Comparison of ENCODE assay signal across 33 cellular contexts in the genomic region with DNA sequence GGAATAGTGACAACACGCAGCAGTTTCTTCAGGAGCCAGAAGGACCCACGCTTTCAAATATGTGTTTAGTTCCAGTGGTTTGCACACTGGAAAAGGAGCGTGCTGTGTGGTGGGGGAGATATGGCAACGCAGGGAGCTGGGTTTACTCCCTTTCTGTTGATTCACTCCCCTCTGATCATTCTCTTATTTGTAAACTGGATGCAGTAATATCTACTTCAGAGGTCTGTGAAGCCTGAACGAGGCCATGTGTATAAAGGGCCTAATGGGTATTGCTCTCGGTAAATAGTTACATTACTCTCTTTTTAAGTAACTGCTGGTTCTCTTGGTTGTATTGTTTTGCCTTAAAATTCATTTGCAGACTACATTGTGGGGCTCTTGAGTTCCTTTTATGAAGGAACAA. TPM values are rescaled to one million over a fixed set of nuclear protein-coding genes. Genes with fewer than 3 reads are reported as not detected.
DNase-seq lines count a peak whose midpoint lies in the region; ATAC-seq and TF ChIP-seq lines count a peak whose summit lies in the region.
"Had no signal": no experiment of that assay in that cellular context is flagged by ENCODE, and none has a peak within 500 bp of the region (broad histone marks: within the 10 kb centered on the region; RNA-seq: fewer than 3 reads in every experiment).

No MANE protein-coding gene starts in this region.

- H3K27ac Mint-ChIP-seq in activated CD8-positive, alpha-beta T cell treated with anti-CD3 and anti-CD28 coated beads for 36 hours: peak overlapping the region; percentile 10
- no peak overlapping the region for H3K27ac Mint-ChIP-seq in activated CD8-positive, alpha-beta T cell treated with anti-CD3 and anti-CD28 coated beads, Interleukin-2, amount 10 ng/mL, durations not matched to agents 7 days and 5 days
- peak overlapping the region; percentile 72 for H3K27ac Mint-ChIP-seq in activated naive CD8-positive, alpha-beta T cell
- peak overlapping the region; percentile 54 for H3K27ac Mint-ChIP-seq in mesothelial cell of epicardium
- H3K27ac Mint-ChIP-seq: B cell; stimulated activated naive B cell treated with anti-CD40 and anti-IgM and Interleukin-4, amounts not matched to agents 10 μg/mL and 1 μg/mL and 100 μg/mL, for 72 hours had no signal

- H3K27me3 ChIP-seq in HUES48 (ENCODE audit: control insufficient read depth, insufficient read depth, low read length): no peaks in the 10 kb centered on the region
- H3K27me3 ChIP-seq: ascending aorta, esophagus squamous epithelium, right lobe of liver, upper lobe of left lung had no signal

- peaks cover 74% of the 10 kb centered on the region for H3K36me3 Mint-ChIP-seq in activated CD8-positive, alpha-beta T cell treated with anti-CD3 and anti-CD28 coated beads for 36 hours (ENCODE audit: low read depth)
- H3K36me3 Mint-ChIP-seq in activated CD8-positive, alpha-beta T cell treated with anti-CD3 and anti-CD28 coated beads, Interleukin-2, amount 10 ng/mL, durations not matched to agents 7 days and 5 days (ENCODE audit: low read depth): peaks cover 73% of the 10 kb centered on the region
- H3K36me3 Mint-ChIP-seq in activated naive CD8-positive, alpha-beta T cell: peaks cover 11% of the 10 kb centered on the region
- peaks cover 57% of the 10 kb centered on the region for H3K36me3 Mint-ChIP-seq in mesothelial cell of epicardium

- H3K27me3 Mint-ChIP-seq in activated CD8-positive, alpha-beta T cell treated with anti-CD3 and anti-CD28 coated beads for 36 hours: no peaks in the 10 kb centered on the region
- no peaks in the 10 kb centered on the region for H3K27me3 Mint-ChIP-seq in activated CD8-positive, alpha-beta T cell treated with anti-CD3 and anti-CD28 coated beads, Interleukin-2, amount 10 ng/mL, durations not matched to agents 7 days and 5 days (ENCODE audit: low read depth)
- no peaks in the 10 kb centered on the region for H3K27me3 Mint-ChIP-seq in activated naive CD8-positive, alpha-beta T cell
- H3K27me3 Mint-ChIP-seq in mesothelial cell of epicardium (ENCODE audit: low read depth): no peaks in the 10 kb centered on the region
- H3K27me3 Mint-ChIP-seq: activated CD4-positive, alpha-beta memory T cell treated with anti-CD3 and anti-CD28 coated beads, Interleukin-2, amount 10 ng/mL, durations not matched to agents 7 days and 5 days; B cell; effector memory CD8-positive, alpha-beta T cell; IgD-negative memory B cell; stimulated activated naive B cell treated with anti-CD40 and anti-IgM and Interleukin-4, amounts not matched to agents 10 μg/mL and 1 μg/mL and 100 μg/mL, for 72 hours had no signal

- POLR2A ChIA-PET in activated CD8-positive, alpha-beta T cell treated with anti-CD3 and anti-CD28 coated beads for 36 hours (lab: Charles Lee): interaction anchor here (0.8 to 1.0 kb wide), 2 partner anchors 10 to 42 kb away, joined by 3 to 4 read pairs; no protein-coding TSS in a partner anchor
- POLR2A ChIA-PET in activated CD8-positive, alpha-beta T cell treated with anti-CD3 and anti-CD28 coated beads, Interleukin-2, amount 10 ng/mL, durations not matched to agents 7 days and 5 days (lab: Charles Lee): no interaction called here

- no peaks in the 10 kb centered on the region for H3K9me3 Mint-ChIP-seq in activated CD8-positive, alpha-beta T cell treated with anti-CD3 and anti-CD28 coated beads for 36 hours
- no peaks in the 10 kb centered on the region for H3K9me3 Mint-ChIP-seq in activated CD8-positive, alpha-beta T cell treated with anti-CD3 and anti-CD28 coated beads, Interleukin-2, amount 10 ng/mL, durations not matched to agents 7 days and 5 days (ENCODE audit: insufficient read depth)
- no peaks in the 10 kb centered on the region for H3K9me3 Mint-ChIP-seq in activated naive CD8-positive, alpha-beta T cell (ENCODE audit: low read depth)
- no peaks in the 10 kb centered on the region for H3K9me3 Mint-ChIP-seq in mesothelial cell of epicardium
- H3K9me3 Mint-ChIP-seq: activated CD4-positive, alpha-beta memory T cell treated with anti-CD3 and anti-CD28 coated beads, Interleukin-2, amount 10 ng/mL, durations not matched to agents 7 days and 5 days; effector memory CD8-positive, alpha-beta T cell; IgD-negative memory B cell; stimulated activated naive B cell treated with anti-CD40 and anti-IgM and Interleukin-4, amounts not matched to agents 10 μg/mL and 1 μg/mL and 100 μg/mL, for 72 hours had no signal

- H3K4me1 ChIP-seq in HUES48 (ENCODE audit: control insufficient read depth, insufficient read depth, low read length): peaks cover 48% of the 10 kb centered on the region
- H3K4me1 ChIP-seq: right lobe of liver had no signal

- no peak overlapping the region for H3K4me3 ChIP-seq in HUES48 (ENCODE audit: low read depth, low read length)
- H3K4me3 ChIP-seq: A549, ascending aorta, esophagus squamous epithelium, GM23248, right lobe of liver, upper lobe of left lung had no signal

- no peak for TF ChIP-seq CTCF in activated CD8-positive, alpha-beta T cell treated with anti-CD3 and anti-CD28 coated beads for 36 hours (IDR thresholded peaks at IDR 0.05)
- TF ChIP-seq CTCF in mesothelial cell of epicardium (IDR thresholded peaks at IDR 0.05; ENCODE audit: unreplicated experiment): no peak

- H3K36me3 ChIP-seq in HUES48 (ENCODE audit: control insufficient read depth, insufficient read depth, low read length): peaks cover 65% of the 10 kb centered on the region

- intact Hi-C loops in activated CD8-positive, alpha-beta T cell treated with anti-CD3 and anti-CD28 coated beads for 36 hours (cut with micrococcal nuclease): loop anchor here (2.0 to 5.0 kb wide), 2 partner anchors 34 to 293 kb away; no protein-coding TSS in a partner anchor

- no peak overlapping the region for H3K4me3 Mint-ChIP-seq in activated CD8-positive, alpha-beta T cell treated with anti-CD3 and anti-CD28 coated beads for 36 hours
- no peak overlapping the region for H3K4me3 Mint-ChIP-seq in activated CD8-positive, alpha-beta T cell treated with anti-CD3 and anti-CD28 coated beads, Interleukin-2, amount 10 ng/mL, durations not matched to agents 7 days and 5 days
- no peak overlapping the region for H3K4me3 Mint-ChIP-seq in activated naive CD8-positive, alpha-beta T cell
- H3K4me3 Mint-ChIP-seq in mesothelial cell of epicardium: no peak overlapping the region
- H3K4me3 Mint-ChIP-seq: activated CD4-positive, alpha-beta memory T cell treated with anti-CD3 and anti-CD28 coated beads, Interleukin-2, amount 10 ng/mL, durations not matched to agents 7 days and 5 days; B cell; effector memory CD8-positive, alpha-beta T cell; stimulated activated naive B cell treated with anti-CD40 and anti-IgM and Interleukin-4, amounts not matched to agents 10 μg/mL and 1 μg/mL and 100 μg/mL, for 72 hours had no signal

- peaks cover 39% of the 10 kb centered on the region for H3K4me1 Mint-ChIP-seq in activated CD8-positive, alpha-beta T cell treated with anti-CD3 and anti-CD28 coated beads for 36 hours (ENCODE audit: low read depth)
- peaks cover 39% of the 10 kb centered on the region for H3K4me1 Mint-ChIP-seq in activated CD8-positive, alpha-beta T cell treated with anti-CD3 and anti-CD28 coated beads, Interleukin-2, amount 10 ng/mL, durations not matched to agents 7 days and 5 days (ENCODE audit: low read depth)
- peaks cover 29% of the 10 kb centered on the region for H3K4me1 Mint-ChIP-seq in activated naive CD8-positive, alpha-beta T cell (ENCODE audit: low read depth)
- H3K4me1 Mint-ChIP-seq in mesothelial cell of epicardium: peaks cover 7% of the 10 kb centered on the region

- no peaks in the 10 kb centered on the region for H3K9me3 ChIP-seq in HUES48 (ENCODE audit: control insufficient read depth, insufficient read depth, low read length)
- H3K9me3 ChIP-seq: A549, ascending aorta, esophagus squamous epithelium, right lobe of liver, upper lobe of left lung had no signal

- no peak overlapping the region for H3K9ac ChIP-seq in HUES48 (ENCODE audit: low read depth, low read length)
- H3K9ac ChIP-seq: GM23248 had no signal

- DNase-seq in activated CD8-positive, alpha-beta T cell treated with anti-CD3 and anti-CD28 coated beads for 36 hours: no peak
- no peak for DNase-seq in activated CD8-positive, alpha-beta T cell treated with anti-CD3 and anti-CD28 coated beads, Interleukin-2, amount 10 ng/mL, durations not matched to agents 7 days and 5 days
- DNase-seq in mesothelial cell of epicardium (ENCODE audit: low spot score in 2 of 2, unreplicated experiment in 2 of 2): no peak
- DNase-seq: activated CD4-positive, alpha-beta memory T cell treated with anti-CD3 and anti-CD28 coated beads, Interleukin-2, amount 10 ng/mL, durations not matched to agents 7 days and 5 days; activated CD4-positive, CD25-positive, alpha-beta regulatory T cell; activated naive CD4-positive, alpha-beta T cell; COR-L47; cortex of kidney; effector memory CD8-positive, alpha-beta T cell; esophagus squamous epithelium; foreskin melanocyte; GM23248; mammary epithelial cell; NCI-H1694; NCI-H2171; NCI-H524 treated with DMSO at 0.1 percent for 48 hours; NK-92 treated with Interleukin-12 subunit alpha and Interleukin-12 subunit beta, amount 100 ng/mL, for 24 hours; right lobe of liver; SHP77 treated with DMSO at 0.1 percent for 48 hours; stimulated activated CD4-positive, alpha-beta T cell treated with anti-CD3 and anti-CD28 coated beads, Interleukin-4, amount 100 ng/mL, for 4 hours; stimulated activated naive B cell treated with anti-CD40 and anti-IgM and Interleukin-4, amounts not matched to agents 10 μg/mL and 1 μg/mL and 100 μg/mL, for 72 hours; T1000; upper lobe of left lung had no signal

- ATAC-seq in activated CD8-positive, alpha-beta T cell treated with anti-CD3 and anti-CD28 coated beads for 36 hours: no peak
- no peak for ATAC-seq in activated CD8-positive, alpha-beta T cell treated with anti-CD3 and anti-CD28 coated beads, Interleukin-2, amount 10 ng/mL, durations not matched to agents 7 days and 5 days
- ATAC-seq in GM18907 (IDR thresholded peaks at IDR 0.05; ENCODE audit: unreplicated experiment) (no peak), HG02973 (IDR thresholded peaks at IDR 0.05; ENCODE audit: unreplicated experiment) (no peak), HG03520 (IDR thresholded peaks at IDR 0.05; ENCODE audit: unreplicated experiment) (no peak)
- ATAC-seq: effector memory CD8-positive, alpha-beta T cell; Panc1; stimulated activated naive B cell treated with anti-CD40 and anti-IgM and Interleukin-4, amounts not matched to agents 10 μg/mL and 1 μg/mL and 100 μg/mL, for 72 hours had no signal

- CTCF ChIA-PET in activated CD8-positive, alpha-beta T cell treated with anti-CD3 and anti-CD28 coated beads for 36 hours (lab: Charles Lee): interaction anchor here (0.7 to 7.2 kb wide), 8 partner anchors 22 to 298 kb away, joined by 3 to 66 read pairs (median 9); a partner anchor contains a TSS
- CTCF ChIA-PET in activated CD8-positive, alpha-beta T cell treated with anti-CD3 and anti-CD28 coated beads, Interleukin-2, amount 10 ng/mL, durations not matched to agents 7 days and 5 days (lab: Charles Lee): interaction anchor here (0.8 to 1.7 kb wide), 8 partner anchors 12 to 298 kb away, joined by 3 to 8 read pairs (median 6); a partner anchor contains a TSS

- H3K27ac ChIP-seq in HUES48 (ENCODE audit: low read depth, low read length): peak overlapping the region; percentile 48
- H3K27ac ChIP-seq: A549, ascending aorta, esophagus squamous epithelium, GM23248, right lobe of liver, upper lobe of left lung had no signal

RNA-seq across cellular contexts. Expression of a gene that starts 19.2 kb away (rescaled TPM):
- 100 to 1,000 TPM; 284 to 285 TPM for total RNA-seq in activated CD8-positive, alpha-beta T cell treated with anti-CD3 and anti-CD28 coated beads for 36 hours
- total RNA-seq in activated CD8-positive, alpha-beta T cell treated with anti-CD3 and anti-CD28 coated beads, Interleukin-2, amount 10 ng/mL, durations not matched to agents 7 days and 5 days: 100 to 1,000 TPM; 213 to 217 TPM
- 108 to 115 TPM (median 112 TPM) in 3 replicates for total RNA-seq in mesothelial cell of epicardium

RNA-seq across cellular contexts. Expression of a gene that starts 45.9 kb away (rescaled TPM):
- total RNA-seq in activated CD8-positive, alpha-beta T cell treated with anti-CD3 and anti-CD28 coated beads for 36 hours: 100 to 1,000 TPM; 868 to 874 TPM
- total RNA-seq in activated CD8-positive, alpha-beta T cell treated with anti-CD3 and anti-CD28 coated beads, Interleukin-2, amount 10 ng/mL, durations not matched to agents 7 days and 5 days: 100 to 1,000 TPM; 174 to 177 TPM
- not detected in 3 replicates for total RNA-seq in mesothelial cell of epicardium
- total RNA-seq: ascending aorta, GM23248, mammary epithelial cell had no signal

Comparison
In these comparisons a context has a peak if more than half of its experiments do, and no peak if none do; other contexts are left out.
1. RNA of a gene that starts 45.9 kb away (total RNA-seq): 868 to 874 TPM in activated CD8-positive, alpha-beta T cell treated with anti-CD3 and anti-CD28 coated beads for 36 hours and 174 to 177 TPM in activated CD8-positive, alpha-beta T cell treated with anti-CD3 and anti-CD28 coated beads, Interleukin-2, amount 10 ng/mL, durations not matched to agents 7 days and 5 days; not detected in mesothelial cell of epicardium; every median in the first group is over 100 times any median in the second.